ENCODE assay signal across 20 cellular contexts in the genomic region with DNA sequence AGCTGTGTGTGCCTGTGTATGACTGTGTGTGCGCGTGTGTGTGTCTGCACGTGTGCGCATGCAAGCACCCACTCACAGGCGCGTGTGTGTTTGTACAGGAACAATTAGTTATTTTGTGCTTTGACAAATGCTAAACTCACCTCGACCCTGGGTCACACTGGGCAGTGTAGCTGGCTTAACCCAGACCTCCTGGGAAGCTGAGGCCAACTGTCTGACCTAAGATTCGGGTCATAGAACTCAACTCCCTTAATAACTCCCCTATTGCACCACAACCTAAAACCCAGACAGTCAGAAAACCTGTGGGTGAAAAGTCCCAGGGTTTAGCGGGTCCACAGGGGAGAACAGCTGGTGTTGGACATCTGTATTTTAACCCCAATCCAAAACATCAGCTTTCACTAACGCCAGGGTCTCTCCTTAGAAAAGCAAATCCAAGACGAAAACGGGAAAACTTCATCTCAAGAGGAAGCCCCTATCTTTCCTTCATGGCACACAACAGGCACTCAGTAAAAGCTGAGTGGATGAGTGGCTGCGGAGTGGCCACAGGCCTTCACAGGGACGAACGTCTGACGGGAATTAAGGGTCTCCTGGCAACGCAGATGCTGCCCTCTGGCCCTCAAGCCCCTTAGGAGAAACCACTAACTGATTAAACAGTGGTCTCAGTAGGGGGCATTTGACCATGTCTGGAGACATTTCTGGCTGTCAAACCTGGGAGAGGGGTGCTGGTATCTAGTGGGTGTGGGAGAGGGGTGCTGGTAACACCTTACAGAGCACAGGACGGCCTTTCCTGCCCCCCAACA. TPM values are rescaled to one million over a fixed set of nuclear protein-coding genes. Genes with fewer than 3 reads are reported as not detected.
A peak's percentile ranks its signal among the peaks of the same experiment; 100 is the strongest.
DNase-seq lines count a peak whose midpoint lies in the region; ATAC-seq, FAIRE-seq and TF ChIP-seq lines count a peak whose summit lies in the region.
"Had no signal": no experiment of that assay in that cellular context is flagged by ENCODE, and none has a peak within 500 bp of the region (broad histone marks: within the 10 kb centered on the region; RNA-seq: fewer than 3 reads in every experiment).

No MANE protein-coding gene starts in this region.

- H3K4me3 Mint-ChIP-seq in glutamatergic neuron (ENCODE audit: unreplicated experiment), result peak overlapping the region; percentile 67
- H3K4me3 Mint-ChIP-seq: activated naive CD8-positive, alpha-beta T cell treated with anti-CD3 and anti-CD28 coated beads, Interleukin-2, amount 50 U/mL, for 24 hours; activated T-cell treated with anti-CD3 and anti-CD28 coated beads, Interleukin-2, amount 50 U/mL, for 72 hours; mesothelial cell of epicardium had no signal

- H3K9me2 ChIP-seq in MM.1S (replicated peaks; ENCODE audit: insufficient read depth, low read length), result no peaks in the 10 kb centered on the region

- no peak overlapping the region for H2AFZ ChIP-seq in MM.1S (ENCODE audit: low read length)
- no peak overlapping the region for H2AFZ ChIP-seq in smooth muscle cell (ENCODE audit: low read depth)

- H3K9ac ChIP-seq in MM.1S (ENCODE audit: low read length) (no peak overlapping the region), smooth muscle cell (ENCODE audit: low read depth) (peak overlapping the region; percentile 13)

- no peak for TF ChIP-seq POLR2A in H54 (IDR thresholded peaks at IDR 0.05; ENCODE audit: low read depth, low read length)

- H3K27me3 Mint-ChIP-seq in glutamatergic neuron (ENCODE audit: unreplicated experiment), result peaks cover 10% of the 10 kb centered on the region

- H3K9me3 ChIP-seq in MM.1S (replicated peaks; ENCODE audit: insufficient read depth, low read length), result no peaks in the 10 kb centered on the region
- no peaks in the 10 kb centered on the region for H3K9me3 ChIP-seq in smooth muscle cell (replicated peaks; ENCODE audit: low read depth)
- no peaks in the 10 kb centered on the region for H3K9me3 ChIP-seq in MG63
- H3K9me3 ChIP-seq: heart right ventricle, tibial nerve had no signal

- H4K20me1 ChIP-seq in MM.1S (ENCODE audit: insufficient read depth, low read length) (no peaks in the 10 kb centered on the region), smooth muscle cell (ENCODE audit: low read depth) (peaks cover 87% of the 10 kb centered on the region)

- H3K36me3 ChIP-seq in MM.1S (replicated peaks; ENCODE audit: insufficient read depth, low read length) (no peaks in the 10 kb centered on the region), smooth muscle cell (ENCODE audit: low read depth) (no peaks in the 10 kb centered on the region), MG63 (peaks cover 2% of the 10 kb centered on the region; the same call in 1 of the 2 replicates)
- H3K36me3 ChIP-seq: tibial nerve had no signal

- H3K27me3 ChIP-seq in MM.1S (replicated peaks; ENCODE audit: insufficient read depth, low read length) (peaks cover 4% of the 10 kb centered on the region; the same call in 1 of the 2 replicates), smooth muscle cell (ENCODE audit: low read depth) (no peaks in the 10 kb centered on the region), MG63 (no peaks in the 10 kb centered on the region)
- H3K27me3 ChIP-seq: tibial nerve had no signal

- H3K4me1 ChIP-seq in MM.1S (ENCODE audit: low read length), result no peaks in the 10 kb centered on the region
- H3K4me1 ChIP-seq in smooth muscle cell (ENCODE audit: low read depth), result no peaks in the 10 kb centered on the region

- H3K27ac ChIP-seq in MM.1S (ENCODE audit: low read length) (no peak overlapping the region), smooth muscle cell (ENCODE audit: low read depth) (peak overlapping the region; percentile 99)

- no peaks in the 10 kb centered on the region for H3K79me2 ChIP-seq in MM.1S (ENCODE audit: low read length)
- H3K79me2 ChIP-seq in smooth muscle cell (ENCODE audit: low read depth), result peaks cover 90% of the 10 kb centered on the region

- no peak for FAIRE-seq in H54 (lab: Jason Lieb, UNC)
- FAIRE-seq: colon, islet of Langerhans had no signal

- TF ChIP-seq CTCF in MM.1S (IDR thresholded peaks at IDR 0.05; ENCODE audit: low read length) (no peak), glutamatergic neuron (IDR thresholded peaks at IDR 0.05; ENCODE audit: partially characterized antibody, unreplicated experiment) (no peak), smooth muscle cell (IDR thresholded peaks at IDR 0.05; ENCODE audit: borderline replicate concordance, insufficient read depth, poor library complexity, severe bottlenecking) (no peak)

- H3F3A ChIP-seq in MM.1S (ENCODE audit: insufficient read depth, low read length) (0 out of 2 replicates have a peak, but pooled peaks cover 2% of the 10 kb centered on the region), smooth muscle cell (ENCODE audit: low read depth) (peaks cover 3% of the 10 kb centered on the region)

- whole genome bisulfite sequencing in smooth muscle cell (ENCODE audit: low lambda C conversion rate), result 65% methylated on average over 18 of the region's 18 CpGs

- H3K4me2 ChIP-seq in MM.1S (ENCODE audit: low read depth, low read length) (no peak overlapping the region), smooth muscle cell (peak overlapping the region; percentile 91)

- H3K4me1 Mint-ChIP-seq in glutamatergic neuron (ENCODE audit: low read depth, unreplicated experiment), result peaks cover 46% of the 10 kb centered on the region

- peaks cover 15% of the 10 kb centered on the region for H3K9me3 Mint-ChIP-seq in glutamatergic neuron (ENCODE audit: unreplicated experiment)
- H3K9me3 Mint-ChIP-seq: activated naive CD8-positive, alpha-beta T cell treated with anti-CD3 and anti-CD28 coated beads, Interleukin-2, amount 50 U/mL, for 24 hours; activated T-cell treated with anti-CD3 and anti-CD28 coated beads, Interleukin-2, amount 50 U/mL, for 72 hours; mesothelial cell of epicardium had no signal

- ATAC-seq in HG02870 (IDR thresholded peaks at IDR 0.05; ENCODE audit: unreplicated experiment), result no peak
- ATAC-seq: activated naive CD8-positive, alpha-beta T cell treated with anti-CD3 and anti-CD28 coated beads, Interleukin-2, amount 50 U/mL, for 24 hours; activated T-cell treated with anti-CD3 and anti-CD28 coated beads, Interleukin-2, amount 50 U/mL, for 72 hours; heart right ventricle had no signal

- no peak overlapping the region for H3K4me3 ChIP-seq in MM.1S (ENCODE audit: low read length)
- no peak overlapping the region for H3K4me3 ChIP-seq in smooth muscle cell
- no peak overlapping the region for H3K4me3 ChIP-seq in MG63
- H3K4me3 ChIP-seq: tibial nerve had no signal

- H3K27ac Mint-ChIP-seq in glutamatergic neuron (ENCODE audit: unreplicated experiment), result no peak overlapping the region
- H3K27ac Mint-ChIP-seq: activated naive CD8-positive, alpha-beta T cell treated with anti-CD3 and anti-CD28 coated beads, Interleukin-2, amount 50 U/mL, for 24 hours; activated T-cell treated with anti-CD3 and anti-CD28 coated beads, Interleukin-2, amount 50 U/mL, for 72 hours; mesothelial cell of epicardium had no signal

- DNase-seq in MM.1S (peak; percentile 3), amniotic epithelial cell (ENCODE audit: low read depth) (peak; percentile 23), glutamatergic neuron (peak; percentile 53), smooth muscle cell (lab: John Stamatoyannopoulos, UW; ENCODE audit: unreplicated experiment) (no peak), NCI-H187 (lab: John Stamatoyannopoulos, UW) (no peak), MG63 (no peak), H54 (ENCODE audit: insufficient read length, low spot score) (no peak)
- DNase-seq: activated CD4-positive, alpha-beta T cell treated with anti-CD3 and anti-CD28 coated beads, Interleukin-2, amount 50 U/mL, for 48 hours; activated naive CD8-positive, alpha-beta T cell treated with anti-CD3 and anti-CD28 coated beads, Interleukin-2, amount 50 U/mL, for 24 hours; activated T-cell treated with anti-CD3 and anti-CD28 coated beads, Interleukin-2, amount 50 U/mL, for 72 hours; heart right ventricle; NCI-H2081 treated with DMSO at 0.1 percent for 48 hours; stimulated activated CD4-positive, alpha-beta T cell treated with anti-CD3 and anti-CD28 coated beads, Interleukin-4, amount 100 ng/mL, for 24 hours; stimulated activated CD8-positive, alpha-beta memory T cell treated with anti-CD3 and anti-CD28 coated beads, Interleukin-4, amount 100 ng/mL, for 48 hours; SW 1271 had no signal

- no peaks in the 10 kb centered on the region for H3K36me3 Mint-ChIP-seq in glutamatergic neuron (ENCODE audit: unreplicated experiment)
- H3K36me3 Mint-ChIP-seq: mesothelial cell of epicardium had no signal

RNA-seq across cellular contexts. Expression of gene PMEPA1, which starts 4.5 kb away (rescaled TPM):
- total RNA-seq in glutamatergic neuron (ENCODE audit: unreplicated experiment) (14.4 TPM), smooth muscle cell (26.6 and 37.2 TPM in 2 replicates)
- polyA plus RNA-seq in smooth muscle cell, result 81.9 and 143 TPM in 2 replicates
- total RNA-seq in MG63 (2014; rRNA removed; shearing (Covaris generic); ENCODE audit: low replicate concordance), result 3.3 and 3.4 TPM in 2 replicates

Comparison
In these comparisons a context has a peak if more than half of its experiments do, and no peak if none do; other contexts are left out.
1. DNase-seq: peak in MM.1S (single experiment), amniotic epithelial cell (single experiment) and glutamatergic neuron (single experiment); none in smooth muscle cell (single experiment), NCI-H187 (0 of 2), MG63 (single experiment) and H54 (single experiment).